ENCODE assay signal across 9 cellular contexts in genomic region chr3:30655187-30655812, GRCh38. TPM values are rescaled to one million over a fixed set of nuclear protein-coding genes. Genes with fewer than 3 reads are reported as not detected.
A peak's percentile ranks its signal among the peaks of the same experiment; 100 is the strongest.
DNase-seq lines count a peak whose midpoint lies in the region; ATAC-seq and TF ChIP-seq lines count a peak whose summit lies in the region.
"Had no signal": no experiment of that assay in that cellular context is flagged by ENCODE, and none has a peak within 500 bp of the region (broad histone marks: within the 10 kb centered on the region; RNA-seq: fewer than 3 reads in every experiment).

No MANE protein-coding gene starts in this region.

- H3K9me3 ChIP-seq in IMR-90 (ENCODE audit: control insufficient read depth, insufficient read depth, low read length) (no peaks in the 10 kb centered on the region), mucosa of rectum (ENCODE audit: control insufficient read depth in 2 of 2, low read length in 2 of 2) (no peaks in the 10 kb centered on the region)

- peak overlapping the region in 1 of 2 experiments; percentile 48; a peak in 1 of 4 replicates for H4K8ac ChIP-seq in IMR-90 (ENCODE audit: low read depth in 2 of 2, low read length in 2 of 2)

- H3K36me3 ChIP-seq in IMR-90 (ENCODE audit: control insufficient read depth, insufficient read depth, low read length) (peaks cover 29% of the 10 kb centered on the region), mucosa of rectum (ENCODE audit: control insufficient read depth in 2 of 2, insufficient read depth in 2 of 2, low read length in 2 of 2) (peaks cover 30 to 52% of the 10 kb centered on the region in 2 donors)

- TF ChIP-seq CTCF in IMR-90 (conservative IDR thresholded peaks at IDR 0.05; ENCODE audit: low read depth, low read length) (no peak), HFFc6 (IDR thresholded peaks at IDR 0.05) (no peak)

- H3K27ac Mint-ChIP-seq in activated naive CD8-positive, alpha-beta T cell treated with anti-CD3 and anti-CD28 coated beads for 36 hours: peak overlapping the region; percentile 94
- no peak overlapping the region for H3K27ac Mint-ChIP-seq in HFFc6

- peak; percentile 45 for ATAC-seq in GM19395 (IDR thresholded peaks at IDR 0.05; ENCODE audit: unreplicated experiment)
- ATAC-seq in IMR-90 (ENCODE audit: low read depth): no peak
- ATAC-seq: Panc1 had no signal

- peak overlapping the region; percentile 69; the same call in 1 of the 2 replicates for H3K23ac ChIP-seq in IMR-90 (ENCODE audit: low read depth, low read length)

- H3K36me3 Mint-ChIP-seq in activated naive CD8-positive, alpha-beta T cell treated with anti-CD3 and anti-CD28 coated beads for 36 hours: peaks cover 90% of the 10 kb centered on the region
- H3K36me3 Mint-ChIP-seq in HFFc6 (ENCODE audit: low read depth): peaks cover 61% of the 10 kb centered on the region

- in situ Hi-C loops in IMR-90 (cut with MboI; ENCODE audit: low sequenced_read_pairs): no loop called here

- POLR2A ChIA-PET in IMR-90 (lab: Charles Lee; ENCODE audit: unreplicated experiment): interaction anchor here (0.6 kb wide), 1 partner anchor 246 kb away, joined by 6 read pairs; no protein-coding TSS in a partner anchor

- H2BK5ac ChIP-seq in IMR-90 (ENCODE audit: low read depth, low read length, poor library complexity, severe bottlenecking): peak overlapping the region; percentile 54

- H3K9me3 Mint-ChIP-seq in activated naive CD8-positive, alpha-beta T cell treated with anti-CD3 and anti-CD28 coated beads for 36 hours: no peaks in the 10 kb centered on the region
- H3K9me3 Mint-ChIP-seq in HFFc6: no peaks in the 10 kb centered on the region

- peak overlapping the region; percentile 41; the same call in 1 of the 2 replicates for H4K5ac ChIP-seq in IMR-90 (ENCODE audit: low read depth, low read length)

- H3K4me2 ChIP-seq in IMR-90 (ENCODE audit: low read depth, low read length): no peak overlapping the region

- H3K4me3 ChIP-seq in IMR-90 (ENCODE audit: insufficient read depth, low read depth, low read length) (no peak overlapping the region), mucosa of rectum (ENCODE audit: low read length in 2 of 2) (peak overlapping the region in 1 of 2 donors; percentile 49)

- H3K9ac ChIP-seq in IMR-90 (ENCODE audit: low read depth, low read length): no peak overlapping the region
- H3K9ac ChIP-seq in mucosa of rectum (ENCODE audit: low read depth in 1 of 2, low read length in 2 of 2): peak overlapping the region in 1 of 2 donors; percentile 11

- dilution Hi-C loops in IMR-90 (cut with HindIII; ENCODE audit: low sequenced_read_pairs, unreplicated experiment): no loop called here

- H3K56ac ChIP-seq in IMR-90 (ENCODE audit: extremely low read depth, insufficient read depth, low read length): no peak overlapping the region

- TF ChIP-seq POLR2A in IMR-90 (IDR thresholded peaks at IDR 0.05; ENCODE audit: low read depth, low read length): no peak

- H2AK5ac ChIP-seq in IMR-90 (ENCODE audit: low read depth, low read length): peak overlapping the region; percentile 45

- H3K27me3 ChIP-seq in IMR-90 (ENCODE audit: control insufficient read depth, insufficient read depth, low read length): no peaks in the 10 kb centered on the region
- no peaks in the 10 kb centered on the region for H3K27me3 ChIP-seq in mucosa of rectum (ENCODE audit: control insufficient read depth in 2 of 2, insufficient read depth in 2 of 2, low read length in 2 of 2)

- H2BK120ac ChIP-seq in IMR-90 (ENCODE audit: low read depth, low read length): peak overlapping the region; percentile 56

- 0 out of 3 replicates have a peak overlapping the region, but pooled peaks have one; percentile 39 for H2BK15ac ChIP-seq in IMR-90 (ENCODE audit: low read depth, low read length)

- no peak for TF ChIP-seq RAD21 in IMR-90 (IDR thresholded peaks at IDR 0.05; ENCODE audit: low read length)

- intact Hi-C loops in IMR-90 (cut with micrococcal nuclease) (no loop called here), head of caudate nucleus (cut with DNase I) (no loop called here)

- CTCF ChIA-PET in IMR-90 (lab: Yijun Ruan, JAX): interaction anchor here (0.6 kb wide), 1 partner anchor 38 kb away, joined by 10 read pairs; no protein-coding TSS in a partner anchor

- H3K4me3 Mint-ChIP-seq in activated naive CD8-positive, alpha-beta T cell treated with anti-CD3 and anti-CD28 coated beads for 36 hours: peak overlapping the region; percentile 61
- H3K4me3 Mint-ChIP-seq in HFFc6: no peak overlapping the region

- H2AFZ ChIP-seq in IMR-90 (replicated peaks; ENCODE audit: low read length, poor library complexity): no peak overlapping the region

- H3K4me1 Mint-ChIP-seq in activated naive CD8-positive, alpha-beta T cell treated with anti-CD3 and anti-CD28 coated beads for 36 hours: peaks cover 95% of the 10 kb centered on the region
- peaks cover 70% of the 10 kb centered on the region for H3K4me1 Mint-ChIP-seq in HFFc6 (ENCODE audit: low read depth)

- peaks cover 45 to 58% of the 10 kb centered on the region in 2 experiments for H3K79me1 ChIP-seq in IMR-90 (ENCODE audit: low read depth in 1 of 2, low read length in 2 of 2)

- H4K20me1 ChIP-seq in IMR-90 (ENCODE audit: insufficient read depth, low read length): no peaks in the 10 kb centered on the region; the same call in 1 of the 2 replicates

- H3K4ac ChIP-seq in IMR-90 (ENCODE audit: low read depth, low read length): peak overlapping the region; percentile 26

- peak overlapping the region; percentile 21 for H3K18ac ChIP-seq in IMR-90 (ENCODE audit: low read depth, low read length)

- no peak overlapping the region; the same call in 1 of the 2 replicates for H3K14ac ChIP-seq in IMR-90 (replicated peaks; ENCODE audit: low read depth, low read length)

- no peak overlapping the region; the same call in 1 of the 2 replicates for H2BK20ac ChIP-seq in IMR-90 (ENCODE audit: low read depth, low read length)

- 0 out of 2 replicates have a peak overlapping the region, but pooled peaks have one; percentile 23 for H3K27ac ChIP-seq in IMR-90 (ENCODE audit: insufficient read depth, low read length)
- H3K27ac ChIP-seq in mucosa of rectum (ENCODE audit: low read depth in 2 of 2, low read length in 2 of 2): peak overlapping the region; percentile 65 to 66

- H3K4me1 ChIP-seq in IMR-90 (ENCODE audit: control insufficient read depth, insufficient read depth, low read length): peaks cover 31% of the 10 kb centered on the region
- H3K4me1 ChIP-seq in mucosa of rectum (ENCODE audit: control insufficient read depth in 2 of 2, insufficient read depth in 2 of 2, low read length in 2 of 2): peaks cover 34 to 42% of the 10 kb centered on the region in 2 donors

- DNase-seq in IMR-90 (peak; percentile 43), iPS-NIHi7 (ENCODE audit: extremely low spot score) (no peak), head of caudate nucleus (no peak), HFFc6 (no peak), pons (ENCODE audit: low spot score) (no peak)
- peak; percentile 47 for DNase-seq in activated naive CD8-positive, alpha-beta T cell treated with anti-CD3 and anti-CD28 coated beads for 36 hours

- BruUV-seq in IMR-90 (replicated peaks; lab: Mats Ljungman, UMichigan): no TSS peak

- H4K91ac ChIP-seq in IMR-90 (ENCODE audit: insufficient read depth, low read depth, low read length): peak overlapping the region; percentile 45; the same call in 1 of the 2 replicates

- H3K9me1 ChIP-seq in IMR-90 (ENCODE audit: insufficient read depth, low read length): peaks cover 14% of the 10 kb centered on the region

- no peak overlapping the region for H2AK9ac ChIP-seq in IMR-90 (replicated peaks; ENCODE audit: low read depth, low read length, poor library complexity)

- WGBS in IMR-90 (ENCODE audit: extremely low coverage in 2 of 2, insufficient read length in 1 of 2), 2 experiments: no CpG with 5 or more reads among the region's 5 CpGs

- H3K27me3 Mint-ChIP-seq in activated naive CD8-positive, alpha-beta T cell treated with anti-CD3 and anti-CD28 coated beads for 36 hours: no peaks in the 10 kb centered on the region
- peaks cover 2% of the 10 kb centered on the region; the same call in 1 of the 2 replicates for H3K27me3 Mint-ChIP-seq in HFFc6 (ENCODE audit: insufficient read depth)

TF ChIP-seq in IMR-90, 13 proteins besides CTCF, POLR2A, EP300 and RAD21:
- TF ChIP-seq MAZ (IDR thresholded peaks at IDR 0.05; ENCODE audit: borderline replicate concordance, low read depth, low read length): no peak
- TF ChIP-seq RCOR1 (IDR thresholded peaks at IDR 0.05; ENCODE audit: insufficient replicate concordance, low read length): no peak
- TF ChIP-seq BHLHE40 (IDR thresholded peaks at IDR 0.05; ENCODE audit: low read depth, low read length): no peak
- TF ChIP-seq FOS (IDR thresholded peaks at IDR 0.05; ENCODE audit: low read depth, low read length): no peak
- TF ChIP-seq USF2 (IDR thresholded peaks at IDR 0.05; ENCODE audit: low read depth, low read length): no peak
- TF ChIP-seq SMC3 (IDR thresholded peaks at IDR 0.05; ENCODE audit: low read depth, low read length): no peak
- 0 out of 2 replicates have a peak, but pooled peaks have one; percentile 18 for TF ChIP-seq MXI1 (IDR thresholded peaks at IDR 0.05; ENCODE audit: borderline replicate concordance, low read depth, low read length)

RNA-seq across cellular contexts. Expression of gene TGFBR2, which starts 48.9 kb away (rescaled TPM):
- total RNA-seq in IMR-90 (2012; rRNA removed): 87.5 and 89.7 TPM in 2 replicates
- 58.1 and 63.7 TPM in 2 replicates for polyA plus RNA-seq in IMR-90 (2012; rRNA removed)
- polyA plus RNA-seq in IMR-90 (2012; cell fraction: cytosol; rRNA removed): 34.9 and 52.0 TPM in 2 replicates
- polyA plus RNA-seq in IMR-90 (2012; cell fraction: nucleus; rRNA removed; ENCODE audit: low replicate concordance): 17.3 and 35.9 TPM in 2 replicates
- 10 to 100 TPM; 64.1 to 65.1 TPM for total RNA-seq in activated naive CD8-positive, alpha-beta T cell treated with anti-CD3 and anti-CD28 coated beads for 36 hours
- 100 to 1,000 TPM in 4 of 6 experiments, 10 to 100 TPM in 2; 78.5 to 135 (median 118) TPM for total RNA-seq in HFFc6 (2021; fragmentation: NEBNext Ultra II Directional; extraction: Animal tissue kit (Norgen Biotek cat#: 25700))

Comparison
In these comparisons a context has a peak if more than half of its experiments do, and no peak if none do; other contexts are left out.
1. DNase-seq: peak in IMR-90 (single experiment) and activated naive CD8-positive, alpha-beta T cell treated with anti-CD3 and anti-CD28 coated beads for 36 hours (single experiment); none in iPS-NIHi7 (single experiment), head of caudate nucleus (0 of 42), HFFc6 (single experiment) and pons (single experiment).